In the genomic region with DNA sequence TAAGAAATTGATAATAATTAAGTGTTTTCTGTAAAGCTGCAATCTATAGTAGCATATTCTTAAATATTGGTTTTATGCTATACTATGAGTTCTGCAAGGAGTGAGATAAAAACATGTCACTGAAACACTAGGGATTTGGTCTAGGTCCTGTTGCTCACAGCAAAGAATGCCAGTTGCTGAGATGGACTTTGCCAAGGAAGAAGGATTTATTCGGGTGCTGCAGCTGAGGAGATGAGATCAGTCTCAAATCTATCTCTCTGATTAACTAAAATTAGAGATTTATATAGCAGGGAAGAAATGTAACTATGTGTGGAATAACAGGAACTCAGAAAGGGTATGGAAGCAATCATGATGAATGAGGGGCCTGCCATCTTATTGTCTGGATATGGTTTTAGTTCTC, we compare ENCODE assay signal across 10 cellular contexts.
"Had no signal": no experiment of that assay in that cellular context is flagged by ENCODE, and none has a peak within 500 bp of the region (broad histone marks: within the 10 kb centered on the region; RNA-seq: fewer than 3 reads in every experiment).

No MANE protein-coding gene starts in this region.

- H3K27ac ChIP-seq: GM23248, HL-60, KMS-11 had no signal

- H3K9ac ChIP-seq: GM23248, KMS-11 had no signal

- H3K9me3 ChIP-seq: HAP-1 had no signal

- H3K4me1 ChIP-seq: HAP-1 had no signal

- H3K4me2 ChIP-seq: KMS-11 had no signal

- H3K36me3 ChIP-seq: HAP-1 had no signal

- H2AFZ ChIP-seq: GM23248 had no signal

- ATAC-seq: HCT116 had no signal

- DNase-seq: GM23248, GOT3, H7, HFFc6, IMR-90, KBM-7 had no signal

- H3K27ac Mint-ChIP-seq: HFFc6 had no signal

- H3K4me3 ChIP-seq: GM23248, HAP-1 had no signal

- H3K4me3 Mint-ChIP-seq: HFFc6 had no signal
